In genomic region chr9:98247826-98248657, GRCh38 we compare ENCODE assay signal across 2 cellular contexts.
TF ChIP-seq lines count a peak whose summit lies in the region.

No MANE protein-coding gene starts in this region.

TF ChIP-seq in endothelial cell of umbilical vein, 7 proteins besides CTCF, POLR2A, EP300 and RAD21:
- no peak for TF ChIP-seq POLR2AphosphoS5 (IDR thresholded peaks at IDR 0.05; ENCODE audit: insufficient read depth, low read depth, low read length)
- TF ChIP-seq EZH2 (IDR thresholded peaks at IDR 0.05; ENCODE audit: borderline replicate concordance, low read depth, low read length, severe bottlenecking): no peak
- TF ChIP-seq MYC (IDR thresholded peaks at IDR 0.05; ENCODE audit: low read depth, low read length): no peak
- no peak for TF ChIP-seq GATA2 (IDR thresholded peaks at IDR 0.05; ENCODE audit: insufficient read depth, insufficient read length, low read depth, low read length)
- no peak for TF ChIP-seq MAX (IDR thresholded peaks at IDR 0.05; ENCODE audit: insufficient read depth, insufficient read length)
- no peak for TF ChIP-seq JUN (IDR thresholded peaks at IDR 0.05; ENCODE audit: borderline replicate concordance, insufficient read depth, insufficient read length, low read depth)
- TF ChIP-seq FOS (IDR thresholded peaks at IDR 0.05; ENCODE audit: borderline replicate concordance, insufficient read depth, low read length): no peak

TF ChIP-seq in SK-N-SH, 30 proteins besides CTCF, POLR2A, EP300 and RAD21:
- TF ChIP-seq RCOR1 (IDR thresholded peaks at IDR 0.05; ENCODE audit: low read length): no peak
- TF ChIP-seq PBX3 (IDR thresholded peaks at IDR 0.05): no peak
- no peak for TF ChIP-seq POLR2AphosphoS5 (IDR thresholded peaks at IDR 0.05; ENCODE audit: low read depth, low read length)
- no peak for TF ChIP-seq ZBTB33 (IDR thresholded peaks at IDR 0.05; ENCODE audit: borderline replicate concordance, low read depth)
- TF ChIP-seq CHD2 (IDR thresholded peaks at IDR 0.05; ENCODE audit: low read length, partially characterized antibody): no peak
- no peak for TF ChIP-seq RFX5 (IDR thresholded peaks at IDR 0.05; ENCODE audit: low read length)
- TF ChIP-seq GABPA (IDR thresholded peaks at IDR 0.05; ENCODE audit: low read depth): no peak
- TF ChIP-seq IRF3 (IDR thresholded peaks at IDR 0.05; ENCODE audit: low read depth, low read length): no peak
- TF ChIP-seq SIN3A (IDR thresholded peaks at IDR 0.05; ENCODE audit: borderline replicate concordance, low read depth, low read length): no peak
- TF ChIP-seq USF2 (IDR thresholded peaks at IDR 0.05; ENCODE audit: borderline replicate concordance, low read depth, low read length): no peak
- TF ChIP-seq REST (IDR thresholded peaks at IDR 0.05; ENCODE audit: low read depth, low read length): no peak
- no peak for TF ChIP-seq TEAD4 (IDR thresholded peaks at IDR 0.05; ENCODE audit: borderline replicate concordance, insufficient read depth)
- no peak for TF ChIP-seq JUND (IDR thresholded peaks at IDR 0.05)
- TF ChIP-seq TCF12 (IDR thresholded peaks at IDR 0.05): no peak
- no peak for TF ChIP-seq RXRA (IDR thresholded peaks at IDR 0.05; ENCODE audit: borderline replicate concordance, low read depth)
- TF ChIP-seq MAX (IDR thresholded peaks at IDR 0.05; ENCODE audit: low read depth): no peak
- no peak for TF ChIP-seq FOXM1 (IDR thresholded peaks at IDR 0.05; ENCODE audit: low read depth)
- TF ChIP-seq MEF2A (IDR thresholded peaks at IDR 0.05; ENCODE audit: borderline replicate concordance, low read depth): no peak
- no peak for TF ChIP-seq USF1 (IDR thresholded peaks at IDR 0.05; ENCODE audit: borderline replicate concordance, low read depth)
- TF ChIP-seq YY1 (IDR thresholded peaks at IDR 0.05; ENCODE audit: low read depth): no peak
